Comparison of ENCODE assay signal across 16 cellular contexts in genomic region chr1:166844791-166845190, GRCh38. TPM values are rescaled to one million over a fixed set of nuclear protein-coding genes. Genes with fewer than 3 reads are reported as not detected.
DNase-seq lines count a peak whose midpoint lies in the region; ATAC-seq and TF ChIP-seq lines count a peak whose summit lies in the region.
"Had no signal": no experiment of that assay in that cellular context is flagged by ENCODE, and none has a peak within 500 bp of the region (broad histone marks: within the 10 kb centered on the region; RNA-seq: fewer than 3 reads in every experiment).

No MANE protein-coding gene starts in this region.

- intact Hi-C loops in heart right ventricle (cut with DNase I), result loop anchor here in 1 of 10 donors (5.0 kb wide), 1 partner anchor 33 kb away; the partner anchor contains the start of gene TADA1

- WGBS in heart right ventricle, 2 donors, result 62 to 64% methylated on average over 7 of the region's 7 CpGs

- peaks cover 9% of the 10 kb centered on the region for H3K4me1 ChIP-seq in GM23338 (ENCODE audit: insufficient read depth)
- H3K4me1 ChIP-seq in heart right ventricle, result peaks cover 20 to 85% (median 73%) of the 10 kb centered on the region in 9 donors
- peaks cover 73 to 81% (median 78%) of the 10 kb centered on the region in 3 donors for H3K4me1 ChIP-seq in skeletal muscle tissue (ENCODE audit: control insufficient read depth in 3 of 3, insufficient read depth in 3 of 3, low read length in 3 of 3)

- no peak for ATAC-seq in GM23338
- ATAC-seq in heart right ventricle, result peak in 3 of 8 donors; percentile 1 to 8 (median 8)
- no peak for ATAC-seq in HG03378 (IDR thresholded peaks at IDR 0.05; ENCODE audit: unreplicated experiment)
- no peak for ATAC-seq in HG03571 (IDR thresholded peaks at IDR 0.05; ENCODE audit: unreplicated experiment)
- ATAC-seq: activated CD4-positive, CD25-positive, alpha-beta regulatory T cell treated with anti-CD3 and anti-CD28 coated beads, Interleukin-2, amount 50 U/mL, for 24 hours had no signal

- H2AFZ ChIP-seq in GM23338, result no peak overlapping the region

- no peaks in the 10 kb centered on the region for H3K9me3 Mint-ChIP-seq in GM23338
- H3K9me3 Mint-ChIP-seq in activated naive CD8-positive, alpha-beta T cell treated with anti-CD3 and anti-CD28 coated beads for 36 hours, result no peaks in the 10 kb centered on the region
- H3K9me3 Mint-ChIP-seq: activated T-helper 2 cell treated with anti-CD3 and anti-CD28 coated beads, Interferon-gamma antibody, Interleukin-2, Interleukin-4, amounts not matched to agents 10 μg/mL and 5 μg/mL and 100 μg/mL, durations not matched to agents 14 hours and 24 hours and 36 hours; H9 had no signal

- H3K4me1 Mint-ChIP-seq in GM23338, result peaks cover 16% of the 10 kb centered on the region
- peaks cover 57% of the 10 kb centered on the region for H3K4me1 Mint-ChIP-seq in activated naive CD8-positive, alpha-beta T cell treated with anti-CD3 and anti-CD28 coated beads for 36 hours

- H3K36me3 Mint-ChIP-seq in GM23338 (ENCODE audit: low read depth), result peaks cover 98% of the 10 kb centered on the region
- H3K36me3 Mint-ChIP-seq in activated naive CD8-positive, alpha-beta T cell treated with anti-CD3 and anti-CD28 coated beads for 36 hours, result peaks cover 61% of the 10 kb centered on the region

- H4K20me1 ChIP-seq in GM23338 (replicated peaks; ENCODE audit: insufficient read depth), result peaks cover 28% of the 10 kb centered on the region

- H3F3A ChIP-seq in GM23338 (replicated peaks; ENCODE audit: low read depth), result no peaks in the 10 kb centered on the region

- TF ChIP-seq CTCF in GM23338 (conservative IDR thresholded peaks at IDR 0.05; ENCODE audit: low read depth in 2 of 2) (no peak), heart right ventricle (IDR thresholded peaks at IDR 0.05) (no peak)

- H3K27me3 ChIP-seq in GM23338 (ENCODE audit: insufficient read depth) (no peaks in the 10 kb centered on the region), heart right ventricle (no peaks in the 10 kb centered on the region), skeletal muscle tissue (ENCODE audit: control insufficient read depth in 3 of 3, insufficient read depth in 3 of 3, low read length in 3 of 3) (no peaks in the 10 kb centered on the region)
- H3K27me3 ChIP-seq: stomach had no signal

- DNase-seq in GM23338 (ENCODE audit: low spot score) (no peak), heart right ventricle (no peak), NOMO-1 treated with DMSO at 0.1 percent for 48 hours (lab: John Stamatoyannopoulos, UW; ENCODE audit: unreplicated experiment) (no peak), NCI-H1417 treated with DMSO at 0.1 percent for 48 hours (lab: John Stamatoyannopoulos, UW) (no peak)
- no peak for DNase-seq in activated naive CD8-positive, alpha-beta T cell treated with anti-CD3 and anti-CD28 coated beads for 36 hours
- DNase-seq: dermis blood vessel endothelial cell, foreskin melanocyte, H9, NCI-H2029, nucleus accumbens, stomach had no signal

- H3K9me3 ChIP-seq in heart right ventricle, result no peaks in the 10 kb centered on the region
- no peaks in the 10 kb centered on the region for H3K9me3 ChIP-seq in skeletal muscle tissue (ENCODE audit: control insufficient read depth in 3 of 3, low read length in 3 of 3)
- H3K9me3 ChIP-seq: stomach had no signal

- peaks cover 72% of the 10 kb centered on the region for H3K79me2 ChIP-seq in GM23338 (replicated peaks; ENCODE audit: insufficient read depth)

- H3K9ac ChIP-seq in skeletal muscle tissue (ENCODE audit: low read depth in 1 of 3, low read length in 3 of 3), result peak overlapping the region in 2 of 3 donors; percentile 62 to 75

- H3K4me3 ChIP-seq in GM23338 (no peak overlapping the region), heart right ventricle (peak overlapping the region in 2 of 10 donors; percentile 0 to 14), skeletal muscle tissue (ENCODE audit: low read length in 3 of 3) (peak overlapping the region in 1 of 3 donors; percentile 4)
- H3K4me3 ChIP-seq: stomach had no signal

- 0 out of 2 replicates have a peak overlapping the region, but pooled peaks have one; percentile 40 for H3K27ac Mint-ChIP-seq in GM23338
- H3K27ac Mint-ChIP-seq in activated naive CD8-positive, alpha-beta T cell treated with anti-CD3 and anti-CD28 coated beads for 36 hours, result peak overlapping the region; percentile 63
- H3K27ac Mint-ChIP-seq: activated T-helper 2 cell treated with anti-CD3 and anti-CD28 coated beads, Interferon-gamma antibody, Interleukin-2, Interleukin-4, amounts not matched to agents 10 μg/mL and 5 μg/mL and 100 μg/mL, durations not matched to agents 14 hours and 24 hours and 36 hours had no signal

- no peak overlapping the region for H3K4me3 Mint-ChIP-seq in GM23338
- H3K4me3 Mint-ChIP-seq in activated naive CD8-positive, alpha-beta T cell treated with anti-CD3 and anti-CD28 coated beads for 36 hours, result no peak overlapping the region
- H3K4me3 Mint-ChIP-seq: H9 had no signal

- H3K27ac ChIP-seq in GM23338 (ENCODE audit: low read depth) (no peak overlapping the region), heart right ventricle (peak overlapping the region; percentile 35 to 95 (median 74)), skeletal muscle tissue (ENCODE audit: low read depth, low read length) (peak overlapping the region; percentile 77)

- no peaks in the 10 kb centered on the region for H3K9me2 ChIP-seq in GM23338 (ENCODE audit: insufficient read depth)

- H3K36me3 ChIP-seq in GM23338 (ENCODE audit: insufficient read depth) (peaks cover 71% of the 10 kb centered on the region), heart right ventricle (peaks cover 0 to 90% (median 64%) of the 10 kb centered on the region in 9 donors), skeletal muscle tissue (ENCODE audit: control insufficient read depth in 3 of 3, insufficient read depth in 3 of 3, low read length in 3 of 3) (peaks cover 35 to 72% (median 64%) of the 10 kb centered on the region in 3 donors)

- H3K27me3 Mint-ChIP-seq in GM23338 (ENCODE audit: insufficient read depth, low read depth, poor library complexity), result peaks cover 13% of the 10 kb centered on the region
- H3K27me3 Mint-ChIP-seq in activated naive CD8-positive, alpha-beta T cell treated with anti-CD3 and anti-CD28 coated beads for 36 hours, result no peaks in the 10 kb centered on the region

- no peak overlapping the region for H3K4me2 ChIP-seq in GM23338

TF ChIP-seq in GM23338, 12 proteins besides CTCF, POLR2A, EP300 and RAD21 (continues in another document):
- TF ChIP-seq, protein P1, sequence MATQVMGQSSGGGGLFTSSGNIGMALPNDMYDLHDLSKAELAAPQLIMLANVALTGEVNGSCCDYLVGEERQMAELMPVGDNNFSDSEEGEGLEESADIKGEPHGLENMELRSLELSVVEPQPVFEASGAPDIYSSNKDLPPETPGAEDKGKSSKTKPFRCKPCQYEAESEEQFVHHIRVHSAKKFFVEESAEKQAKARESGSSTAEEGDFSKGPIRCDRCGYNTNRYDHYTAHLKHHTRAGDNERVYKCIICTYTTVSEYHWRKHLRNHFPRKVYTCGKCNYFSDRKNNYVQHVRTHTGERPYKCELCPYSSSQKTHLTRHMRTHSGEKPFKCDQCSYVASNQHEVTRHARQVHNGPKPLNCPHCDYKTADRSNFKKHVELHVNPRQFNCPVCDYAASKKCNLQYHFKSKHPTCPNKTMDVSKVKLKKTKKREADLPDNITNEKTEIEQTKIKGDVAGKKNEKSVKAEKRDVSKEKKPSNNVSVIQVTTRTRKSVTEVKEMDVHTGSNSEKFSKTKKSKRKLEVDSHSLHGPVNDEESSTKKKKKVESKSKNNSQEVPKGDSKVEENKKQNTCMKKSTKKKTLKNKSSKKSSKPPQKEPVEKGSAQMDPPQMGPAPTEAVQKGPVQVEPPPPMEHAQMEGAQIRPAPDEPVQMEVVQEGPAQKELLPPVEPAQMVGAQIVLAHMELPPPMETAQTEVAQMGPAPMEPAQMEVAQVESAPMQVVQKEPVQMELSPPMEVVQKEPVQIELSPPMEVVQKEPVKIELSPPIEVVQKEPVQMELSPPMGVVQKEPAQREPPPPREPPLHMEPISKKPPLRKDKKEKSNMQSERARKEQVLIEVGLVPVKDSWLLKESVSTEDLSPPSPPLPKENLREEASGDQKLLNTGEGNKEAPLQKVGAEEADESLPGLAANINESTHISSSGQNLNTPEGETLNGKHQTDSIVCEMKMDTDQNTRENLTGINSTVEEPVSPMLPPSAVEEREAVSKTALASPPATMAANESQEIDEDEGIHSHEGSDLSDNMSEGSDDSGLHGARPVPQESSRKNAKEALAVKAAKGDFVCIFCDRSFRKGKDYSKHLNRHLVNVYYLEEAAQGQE (IDR thresholded peaks at IDR 0.05; ENCODE audit: unreplicated experiment), result no peak
- no peak for TF ChIP-seq NANOG (IDR thresholded peaks at IDR 0.05; ENCODE audit: borderline replicate concordance)
- TF ChIP-seq, protein P2, sequence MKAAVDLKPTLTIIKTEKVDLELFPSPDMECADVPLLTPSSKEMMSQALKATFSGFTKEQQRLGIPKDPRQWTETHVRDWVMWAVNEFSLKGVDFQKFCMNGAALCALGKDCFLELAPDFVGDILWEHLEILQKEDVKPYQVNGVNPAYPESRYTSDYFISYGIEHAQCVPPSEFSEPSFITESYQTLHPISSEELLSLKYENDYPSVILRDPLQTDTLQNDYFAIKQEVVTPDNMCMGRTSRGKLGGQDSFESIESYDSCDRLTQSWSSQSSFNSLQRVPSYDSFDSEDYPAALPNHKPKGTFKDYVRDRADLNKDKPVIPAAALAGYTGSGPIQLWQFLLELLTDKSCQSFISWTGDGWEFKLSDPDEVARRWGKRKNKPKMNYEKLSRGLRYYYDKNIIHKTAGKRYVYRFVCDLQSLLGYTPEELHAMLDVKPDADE (IDR thresholded peaks at IDR 0.05), result no peak

RNA-seq across cellular contexts. Expression of gene POGK, which starts 5.5 kb away (rescaled TPM):
- 31.3 and 31.4 TPM in 2 replicates for total RNA-seq in GM23338 (2014; rRNA removed; shearing (Covaris generic))
- 10.0 and 10.9 TPM in 2 replicates for polyA plus RNA-seq in GM23338 (2016; fragmentation: Nextera tagmentation; extraction: Ambion mirVana)
- 10 to 100 TPM; 52.3 to 53.3 TPM for total RNA-seq in activated naive CD8-positive, alpha-beta T cell treated with anti-CD3 and anti-CD28 coated beads for 36 hours
- 10 to 100 TPM; 10.2 to 19.2 (median 13.7) TPM for total RNA-seq in heart right ventricle
- 1 to 10 TPM; 5.6 to 7.9 TPM for polyA plus RNA-seq in heart right ventricle
- 12.5 TPM for total RNA-seq in skeletal muscle tissue

RNA-seq across cellular contexts. Expression of gene TADA1, which starts 31.3 kb away (rescaled TPM):
- 20.6 and 21.8 TPM in 2 replicates for total RNA-seq in GM23338 (2014; rRNA removed; shearing (Covaris generic))
- 17.8 and 22.0 TPM in 2 replicates for polyA plus RNA-seq in GM23338 (2016; fragmentation: Nextera tagmentation; extraction: Ambion mirVana)
- total RNA-seq in activated naive CD8-positive, alpha-beta T cell treated with anti-CD3 and anti-CD28 coated beads for 36 hours, result 10 to 100 TPM; 19.2 to 21.4 TPM
- 10 to 100 TPM in 3 of 10 donors, 1 to 10 TPM in 7; 7.5 to 12.8 (median 9.2) TPM for total RNA-seq in heart right ventricle
- 1 to 10 TPM; 6.0 to 7.7 TPM for polyA plus RNA-seq in heart right ventricle
- total RNA-seq in skeletal muscle tissue, result 18.8 TPM
